ENCODE assay signal across 28 cellular contexts in genomic region chr17:50605434-50605833, GRCh38. TPM values are rescaled to one million over a fixed set of nuclear protein-coding genes. Genes with fewer than 3 reads are reported as not detected.
DNase-seq lines count a peak whose midpoint lies in the region; ATAC-seq, FAIRE-seq and TF ChIP-seq lines count a peak whose summit lies in the region.
"Had no signal": no experiment of that assay in that cellular context is flagged by ENCODE, and none has a peak within 500 bp of the region (broad histone marks: within the 10 kb centered on the region; RNA-seq: fewer than 3 reads in every experiment).

No MANE protein-coding gene starts in this region.

- POLR2A ChIA-PET in endothelial cell of umbilical vein (lab: Charles Lee) = no interaction called here

- H3K9me1 ChIP-seq in endothelial cell of umbilical vein (replicated peaks; ENCODE audit: control insufficient read depth, extremely low read depth, insufficient read depth, low read length) = no peaks in the 10 kb centered on the region

- intact Hi-C loops in endothelial cell of umbilical vein (cut with micrococcal nuclease) = no loop called here
- intact Hi-C loops in left lung (cut with DNase I) = no loop called here
- intact Hi-C loops in upper lobe of right lung (cut with DNase I) = no loop called here

- no peaks in the 10 kb centered on the region for H3K36me3 Mint-ChIP-seq in activated T-cell treated with anti-CD3 and anti-CD28 coated beads, Interleukin-2, amount 50 U/mL, for 24 hours (ENCODE audit: low read depth)

- H3K27me3 Mint-ChIP-seq in activated T-cell treated with anti-CD3 and anti-CD28 coated beads, Interleukin-2, amount 50 U/mL, for 24 hours = peaks cover 45% of the 10 kb centered on the region

- H3K27ac ChIP-seq in endothelial cell of umbilical vein (ENCODE audit: insufficient read depth, low read depth, low read length) (no peak overlapping the region), left lung (no peak overlapping the region), upper lobe of right lung (no peak overlapping the region)
- H3K27ac ChIP-seq: BLaER1, HL-60 had no signal

- no peak overlapping the region for H3K4me3 Mint-ChIP-seq in activated T-cell treated with anti-CD3 and anti-CD28 coated beads, Interleukin-2, amount 50 U/mL, for 24 hours
- H3K4me3 Mint-ChIP-seq: CD4-positive, alpha-beta T cell had no signal

- no peak overlapping the region for H2AFZ ChIP-seq in endothelial cell of umbilical vein (ENCODE audit: low read depth, low read length)

- TF ChIP-seq POLR2A in endothelial cell of umbilical vein (IDR thresholded peaks at IDR 0.05; ENCODE audit: low read depth, low read length) = no peak

- H3K9ac ChIP-seq in endothelial cell of umbilical vein (replicated peaks; ENCODE audit: extremely low read depth, insufficient read depth, low read length) = no peak overlapping the region
- H3K9ac ChIP-seq: BLaER1 had no signal

- no peaks in the 10 kb centered on the region for H4K20me1 ChIP-seq in endothelial cell of umbilical vein (replicated peaks; ENCODE audit: control insufficient read depth, extremely low read depth, insufficient read depth, low read length)
- H4K20me1 ChIP-seq: BLaER1 had no signal

- peaks cover 2 to 3% of the 10 kb centered on the region in 2 experiments for H3K27me3 ChIP-seq in endothelial cell of umbilical vein (ENCODE audit: control insufficient read depth in 2 of 2, insufficient read depth in 2 of 2, low read length in 2 of 2)
- peaks cover 0 to 31% of the 10 kb centered on the region in 2 donors for H3K27me3 ChIP-seq in left lung
- peaks cover 9% of the 10 kb centered on the region for H3K27me3 ChIP-seq in upper lobe of right lung
- H3K27me3 ChIP-seq: BLaER1 had no signal

- peak; percentile 13 for ATAC-seq in left lung
- ATAC-seq in GM21515 (IDR thresholded peaks at IDR 0.05; ENCODE audit: unreplicated experiment) = no peak
- ATAC-seq in upper lobe of right lung = no peak
- ATAC-seq: GM12878, Panc1 had no signal

- CTCF ChIA-PET in endothelial cell of umbilical vein (lab: Charles Lee) = interaction anchor here (0.7 to 2.9 kb wide), 5 partner anchors 13 to 55 kb away, joined by 3 to 22 read pairs (median 3); partner anchors contain the start of gene CACNA1G

- H3K4me1 ChIP-seq in endothelial cell of umbilical vein (ENCODE audit: control insufficient read depth, extremely low read depth, insufficient read depth, low read length) (peaks cover 13% of the 10 kb centered on the region), left lung (peaks cover 0 to 9% of the 10 kb centered on the region in 2 donors), upper lobe of right lung (peaks cover 14% of the 10 kb centered on the region)
- H3K4me1 ChIP-seq: A549 had no signal

- no peaks in the 10 kb centered on the region for H3K4me1 Mint-ChIP-seq in activated T-cell treated with anti-CD3 and anti-CD28 coated beads, Interleukin-2, amount 50 U/mL, for 24 hours (ENCODE audit: low read depth)

- TF ChIP-seq CTCF in endothelial cell of umbilical vein (IDR thresholded peaks at IDR 0.05; ENCODE audit: extremely low read depth in 1 of 2, insufficient read depth in 1 of 2, low read depth in 1 of 2, low read length in 2 of 2) = no peak
- TF ChIP-seq CTCF in left lung (IDR thresholded peaks at IDR 0.05) = no peak
- no peak for TF ChIP-seq CTCF in upper lobe of right lung (IDR thresholded peaks at IDR 0.05)

- H3K27ac Mint-ChIP-seq in activated T-cell treated with anti-CD3 and anti-CD28 coated beads, Interleukin-2, amount 50 U/mL, for 24 hours = no peak overlapping the region
- H3K27ac Mint-ChIP-seq: CD4-positive, alpha-beta T cell had no signal

- H3K4me2 ChIP-seq in endothelial cell of umbilical vein (ENCODE audit: insufficient read depth, low read length) = no peak overlapping the region
- H3K4me2 ChIP-seq: A549, BLaER1 had no signal

- H3K9me3 Mint-ChIP-seq in activated T-cell treated with anti-CD3 and anti-CD28 coated beads, Interleukin-2, amount 50 U/mL, for 24 hours = no peaks in the 10 kb centered on the region
- H3K9me3 Mint-ChIP-seq: CD4-positive, alpha-beta T cell had no signal

- peak; percentile 26 for FAIRE-seq in endothelial cell of umbilical vein (lab: Jason Lieb, UNC)
- FAIRE-seq: A549, GM12878, HepG2 had no signal

- BruUV-seq in endothelial cell of umbilical vein (replicated peaks; lab: Mats Ljungman, UMichigan) = no TSS peak

- no peaks in the 10 kb centered on the region for H3K79me2 ChIP-seq in endothelial cell of umbilical vein (ENCODE audit: control insufficient read depth, insufficient read depth, low read length)

- no peaks in the 10 kb centered on the region for H3K36me3 ChIP-seq in endothelial cell of umbilical vein (ENCODE audit: control insufficient read depth in 2 of 2, extremely low read depth in 1 of 2, insufficient read depth in 2 of 2, low read length in 2 of 2)
- no peaks in the 10 kb centered on the region for H3K36me3 ChIP-seq in left lung
- no peaks in the 10 kb centered on the region for H3K36me3 ChIP-seq in upper lobe of right lung
- H3K36me3 ChIP-seq: BLaER1 had no signal

- DNase-seq in OCI-M1 (lab: John Stamatoyannopoulos, UW) = peak; percentile 38
- no peak for DNase-seq in endothelial cell of umbilical vein (ENCODE audit: low read depth, low spot score)
- no peak for DNase-seq in left lung
- peak; percentile 21 for DNase-seq in skeletal muscle cell (ENCODE audit: low read depth)
- DNase-seq in activated T-cell treated with anti-CD3 and anti-CD28 coated beads, Interleukin-2, amount 50 U/mL, for 24 hours = no peak
- no peak for DNase-seq in activated CD4-positive, alpha-beta T cell treated with anti-CD3 and anti-CD28 coated beads for 4 hours
- DNase-seq in upper lobe of right lung = no peak
- DNase-seq: CD4-positive, alpha-beta T cell; COR-L47; DMS 273 treated with DMSO at 0.1 percent for 48 hours; DMS79 treated with DMSO at 0.1 percent for 48 hours; GOT3; HCEC 1CT; KBM-7; NCI-H1092 treated with DMSO at 0.1 percent for 48 hours; NCI-H1436 treated with DMSO at 0.1 percent for 48 hours; NCI-H2029 treated with DMSO at 0.1 percent for 48 hours; NCI-H226; NCI-H510A treated with DMSO at 0.1 percent for 48 hours; NCI-H748 treated with DMSO at 0.1 percent for 48 hours; SIG-M5 had no signal

- H3K4me3 ChIP-seq in endothelial cell of umbilical vein (replicated peaks in 1 of 3; ENCODE audit: insufficient read depth in 1 of 3, low read depth in 1 of 3, low read length in 3 of 3) (no peak overlapping the region), left lung (no peak overlapping the region), skeletal muscle cell (ENCODE audit: low read depth, low read length) (no peak overlapping the region), upper lobe of right lung (no peak overlapping the region)
- H3K4me3 ChIP-seq: A549, BLaER1, GM12878 had no signal

- no peaks in the 10 kb centered on the region for H3K9me3 ChIP-seq in endothelial cell of umbilical vein (replicated peaks; ENCODE audit: control insufficient read depth, insufficient read depth, low read length)
- H3K9me3 ChIP-seq in left lung = no peaks in the 10 kb centered on the region
- no peaks in the 10 kb centered on the region for H3K9me3 ChIP-seq in upper lobe of right lung
- H3K9me3 ChIP-seq: A549, BLaER1 had no signal

- dilution Hi-C loops in endothelial cell of umbilical vein (cut with MboI; ENCODE audit: extremely low pct_ligation_motif_present, low sequenced_read_pairs) = no loop called here

TF ChIP-seq in endothelial cell of umbilical vein, 7 proteins besides CTCF, POLR2A, EP300 and RAD21:
- TF ChIP-seq JUN (IDR thresholded peaks at IDR 0.05; ENCODE audit: borderline replicate concordance, insufficient read depth, insufficient read length, low read depth) = no peak
- peak; percentile 57 for TF ChIP-seq EZH2 (IDR thresholded peaks at IDR 0.05; ENCODE audit: borderline replicate concordance, low read depth, low read length, severe bottlenecking)

RNA-seq across cellular contexts. Expression of gene ABCC3, which starts 29.2 kb away (rescaled TPM):
- total RNA-seq in endothelial cell of umbilical vein (1.1 and 2.1 TPM in 2 replicates), left lung (100 to 1,000 TPM in 1 of 2 donors, 10 to 100 TPM in 1; 52.3 to 120 TPM), upper lobe of right lung (65.4 TPM)
- 2.6 and 4.2 TPM in 2 replicates for polyA plus RNA-seq in endothelial cell of umbilical vein
- polyA plus RNA-seq in endothelial cell of umbilical vein (2011; cell fraction: cytosol; rRNA removed) = 1.9 and 2.1 TPM in 2 replicates
- 9.6 and 18.4 TPM in 2 replicates for polyA plus RNA-seq in endothelial cell of umbilical vein (2011; cell fraction: nucleus; rRNA removed)
- 1.4 and 1.7 TPM in 2 replicates for polyA plus RNA-seq in endothelial cell of umbilical vein (2012)
- 4.1 and 4.5 TPM in 2 replicates for polyA minus RNA-seq in endothelial cell of umbilical vein
- polyA minus RNA-seq in endothelial cell of umbilical vein (2011; cell fraction: cytosol; rRNA and poly(A)+ RNA removed) = 19.9 TPM
- polyA minus RNA-seq in endothelial cell of umbilical vein (2011; cell fraction: nucleus; rRNA and poly(A)+ RNA removed) = 3.0 and 5.5 TPM in 2 replicates

RNA-seq across cellular contexts. Expression of gene CACNA1G, which starts 44.9 kb away (rescaled TPM):
- total RNA-seq in endothelial cell of umbilical vein (not detected in 2 replicates), left lung (1 to 10 TPM in 1 of 2 donors, under 1 TPM in 1; 0.50 to 4.3 TPM), upper lobe of right lung (not detected)
- polyA plus RNA-seq in endothelial cell of umbilical vein = not detected in 2 replicates
- polyA plus RNA-seq in endothelial cell of umbilical vein (2011; cell fraction: cytosol; rRNA removed) = 0.03 TPM in 1 of 2 replicates, not detected in the other
- 0.03 TPM in 1 of 2 replicates, not detected in the other for polyA plus RNA-seq in endothelial cell of umbilical vein (2011; cell fraction: nucleus; rRNA removed)
- polyA plus RNA-seq in endothelial cell of umbilical vein (2012) = not detected in 2 replicates
- polyA minus RNA-seq in endothelial cell of umbilical vein = not detected in 2 replicates
- not detected for polyA minus RNA-seq in endothelial cell of umbilical vein (2011; cell fraction: cytosol; rRNA and poly(A)+ RNA removed)
- not detected in 2 replicates for polyA minus RNA-seq in endothelial cell of umbilical vein (2011; cell fraction: nucleus; rRNA and poly(A)+ RNA removed)
- total RNA-seq: CD4-positive, alpha-beta T cell had no signal
- polyA plus RNA-seq: HepG2 had no signal

RNA-seq across cellular contexts. Expression of gene SPATA20, which starts 58.5 kb away (rescaled TPM):
- total RNA-seq in endothelial cell of umbilical vein (31.4 and 42.3 TPM in 2 replicates), left lung (10 to 100 TPM; 37.6 to 57.2 TPM), upper lobe of right lung (31.6 TPM)
- 51.5 and 52.7 TPM in 2 replicates for polyA plus RNA-seq in endothelial cell of umbilical vein
- polyA plus RNA-seq in endothelial cell of umbilical vein (2011; cell fraction: cytosol; rRNA removed) = 19.0 and 26.3 TPM in 2 replicates
- polyA plus RNA-seq in endothelial cell of umbilical vein (2011; cell fraction: nucleus; rRNA removed) = 199 and 245 TPM in 2 replicates
- 35.5 and 58.2 TPM in 2 replicates for polyA plus RNA-seq in endothelial cell of umbilical vein (2012)
- 44.0 and 45.6 TPM in 2 replicates for polyA minus RNA-seq in endothelial cell of umbilical vein
- 3.7 TPM for polyA minus RNA-seq in endothelial cell of umbilical vein (2011; cell fraction: cytosol; rRNA and poly(A)+ RNA removed)
- 52.6 and 72.8 TPM in 2 replicates for polyA minus RNA-seq in endothelial cell of umbilical vein (2011; cell fraction: nucleus; rRNA and poly(A)+ RNA removed)

Comparison
In these comparisons a context has a peak if more than half of its experiments do, and no peak if none do; other contexts are left out.
1. DNase-seq: peak in OCI-M1 (single experiment) and skeletal muscle cell (single experiment); none in endothelial cell of umbilical vein (single experiment), left lung (0 of 2), activated T-cell treated with anti-CD3 and anti-CD28 coated beads, Interleukin-2, amount 50 U/mL, for 24 hours (single experiment), activated CD4-positive, alpha-beta T cell treated with anti-CD3 and anti-CD28 coated beads for 4 hours (0 of 2) and upper lobe of right lung (single experiment).
2. RNA of gene ABCC3, which starts 29.2 kb away (total RNA-seq): 52.3 to 120 TPM in left lung and 65.4 TPM in upper lobe of right lung (single experiment); 1.1 to 2.1 TPM in endothelial cell of umbilical vein; every median in the first group is over 10 times any median in the second.